ENCODE assay signal across 25 cellular contexts in the genomic region with DNA sequence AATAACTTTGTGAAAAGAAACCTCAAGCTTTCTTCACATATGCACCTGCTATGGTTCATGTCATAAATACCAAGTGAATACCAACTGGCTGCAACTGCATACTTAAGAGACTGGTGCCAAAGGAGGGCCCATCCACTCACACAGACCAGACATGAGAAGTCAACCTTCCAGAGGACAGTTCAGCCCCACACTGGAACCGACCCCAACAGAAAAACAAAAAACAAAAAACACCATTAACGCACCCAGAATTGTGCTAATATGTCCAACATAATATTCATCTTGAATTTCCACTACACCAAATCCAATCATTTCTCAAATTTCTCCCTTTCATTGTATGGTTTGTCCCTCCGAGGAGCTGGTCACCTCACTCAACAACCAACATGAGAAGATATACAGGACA.
"Had no signal": no experiment of that assay in that cellular context is flagged by ENCODE, and none has a peak within 500 bp of the region (broad histone marks: within the 10 kb centered on the region; RNA-seq: fewer than 3 reads in every experiment).

No MANE protein-coding gene starts in this region.

- H2AFZ ChIP-seq: hepatocyte, neural progenitor cell had no signal

- H3K27ac ChIP-seq: epithelial cell of prostate, esophagus squamous epithelium, left ventricle myocardium inferior, lower lobe of right lung, neural progenitor cell, ovary, testis, tibial nerve had no signal

- H3K9me3 ChIP-seq: esophagus squamous epithelium, ovary, testis had no signal

- H3K27ac Mint-ChIP-seq: memory B cell; mesothelial cell of epicardium; neural progenitor cell; stimulated activated effector memory CD8-positive, alpha-beta T cell treated with anti-CD3 and anti-CD28 coated beads, Interleukin-12 subunit alpha, Interleukin-12 subunit beta, amount 100 ng/mL, for 72 hours; stimulated activated naive CD8-positive, alpha-beta T cell treated with anti-CD3 and anti-CD28 coated beads, Interleukin-15, Interleukin-2, amounts not matched to agents 100 ng/mL and 50 ng/mL, for 24 hours had no signal

- H3K4me3 ChIP-seq: esophagus squamous epithelium, hepatocyte, left ventricle myocardium inferior, lower lobe of right lung, neural progenitor cell, ovary, smooth muscle cell, testis, tibial nerve had no signal

- H3K4me3 Mint-ChIP-seq: memory B cell; mesothelial cell of epicardium; neural progenitor cell; stimulated activated effector memory CD8-positive, alpha-beta T cell treated with anti-CD3 and anti-CD28 coated beads, Interleukin-12 subunit alpha, Interleukin-12 subunit beta, amount 100 ng/mL, for 72 hours; stimulated activated naive CD8-positive, alpha-beta T cell treated with anti-CD3 and anti-CD28 coated beads, Interleukin-15, Interleukin-2, amounts not matched to agents 100 ng/mL and 50 ng/mL, for 24 hours had no signal

- H3K9ac ChIP-seq: neural progenitor cell had no signal

- H3K36me3 Mint-ChIP-seq: stimulated activated effector memory CD8-positive, alpha-beta T cell treated with anti-CD3 and anti-CD28 coated beads, Interleukin-12 subunit alpha, Interleukin-12 subunit beta, amount 100 ng/mL, for 72 hours had no signal

- DNase-seq: effector memory CD4-positive, alpha-beta T cell; esophagus squamous epithelium; foreskin fibroblast; head of caudate nucleus; kidney; left cardiac atrium; left ventricle myocardium inferior; lower lobe of right lung; naive B cell; nucleus accumbens; ovary; right cardiac atrium; stimulated activated CD4-positive, alpha-beta T cell treated with anti-CD3 and anti-CD28 coated beads, Interleukin-2, amount 100 ng/mL, for 48 hours; stimulated activated CD8-positive, alpha-beta memory T cell treated with anti-CD3 and anti-CD28 coated beads, Interleukin-4, amount 100 ng/mL, for 48 hours; testis had no signal

- H3K27me3 ChIP-seq: esophagus squamous epithelium, hepatocyte, neural progenitor cell, ovary, testis, tibial nerve had no signal

- H3K36me3 ChIP-seq: esophagus squamous epithelium, left ventricle myocardium inferior, lower lobe of right lung, neural progenitor cell, ovary, tibial nerve had no signal

- ATAC-seq: left cardiac atrium; lower lobe of right lung; right cardiac atrium; stimulated activated effector memory CD8-positive, alpha-beta T cell treated with anti-CD3 and anti-CD28 coated beads, Interleukin-12 subunit alpha, Interleukin-12 subunit beta, amount 100 ng/mL, for 72 hours had no signal

- H3K4me1 Mint-ChIP-seq: neural progenitor cell had no signal

- H3K4me2 ChIP-seq: hepatocyte, neural progenitor cell, smooth muscle cell had no signal

- FAIRE-seq: endometrium, kidney had no signal

- H3K27me3 Mint-ChIP-seq: memory B cell; naive B cell; stimulated activated naive CD8-positive, alpha-beta T cell treated with anti-CD3 and anti-CD28 coated beads, Interleukin-15, Interleukin-2, amounts not matched to agents 100 ng/mL and 50 ng/mL, for 24 hours had no signal
